ENCODE assay signal across 10 cellular contexts in genomic region chr4:17807446-17807845, GRCh38. TPM values are rescaled to one million over a fixed set of nuclear protein-coding genes. Genes with fewer than 3 reads are reported as not detected.
A peak's percentile ranks its signal among the peaks of the same experiment; 100 is the strongest.
DNase-seq lines count a peak whose midpoint lies in the region; ATAC-seq, FAIRE-seq and TF ChIP-seq lines count a peak whose summit lies in the region.
"Had no signal": no experiment of that assay in that cellular context is flagged by ENCODE, and none has a peak within 500 bp of the region (broad histone marks: within the 10 kb centered on the region; RNA-seq: fewer than 3 reads in every experiment).

No MANE protein-coding gene starts in this region.

- H3K27me3 ChIP-seq in Caco-2 (replicated peaks; ENCODE audit: control insufficient read depth, insufficient read depth, low read length), result no peaks in the 10 kb centered on the region
- no peaks in the 10 kb centered on the region for H3K27me3 ChIP-seq in NT2/D1 (ENCODE audit: insufficient read depth, insufficient read length)
- no peaks in the 10 kb centered on the region for H3K27me3 ChIP-seq in H1 (replicated peaks in 1 of 4; ENCODE audit: control insufficient read depth in 3 of 4, extremely low read depth in 1 of 4, insufficient read depth in 3 of 4, low read length in 3 of 4)
- no peaks in the 10 kb centered on the region for H3K27me3 ChIP-seq in ovary
- no peaks in the 10 kb centered on the region for H3K27me3 ChIP-seq in small intestine (ENCODE audit: control insufficient read depth in 2 of 2, insufficient read depth in 2 of 2, low read length in 2 of 2)

- peaks cover 24% of the 10 kb centered on the region for H3K4me1 Mint-ChIP-seq in Caco-2 (ENCODE audit: low read depth, unreplicated experiment)

- H2BK120ac ChIP-seq in H1 (replicated peaks; ENCODE audit: low read depth, low read length), result no peak overlapping the region

- ATAC-seq in HG03139 (IDR thresholded peaks at IDR 0.05; ENCODE audit: unreplicated experiment), result no peak

- CTCF ChIA-PET in Caco-2 (lab: Charles Lee), result no interaction called here
- CTCF ChIA-PET in H1 (lab: Charles Lee; ENCODE audit: partially characterized antibody), result interaction anchor here (1.2 to 3.7 kb wide), 5 partner anchors 9 to 185 kb away, joined by 3 to 23 read pairs (median 5); no protein-coding TSS in a partner anchor

- intact Hi-C loops in Caco-2 (cut with micrococcal nuclease; ENCODE audit: unreplicated experiment) (loop anchor here (5.0 kb wide), 1 partner anchor 210 kb away; no protein-coding TSS in a partner anchor), ovary (cut with DNase I) (loop anchor here in 1 of 4 donors (10.0 kb wide), 1 partner anchor 233 kb away; the partner anchor contains the start of gene LAP3)

- no peak overlapping the region for H3K4me3 ChIP-seq in Caco-2 (ENCODE audit: low read depth, low read length)
- H3K4me3 ChIP-seq in NT2/D1 (ENCODE audit: insufficient read length, low read depth), result peak overlapping the region; percentile 5
- peak overlapping the region in 1 of 4 experiments; percentile 97; a peak in 2 of 8 replicates for H3K4me3 ChIP-seq in H1 (ENCODE audit: extremely low read depth in 1 of 4, insufficient read depth in 2 of 4, low read depth in 3 of 4, low read length in 4 of 4)
- H3K4me3 ChIP-seq in ovary, result peak overlapping the region; percentile 0
- no peak overlapping the region for H3K4me3 ChIP-seq in small intestine (ENCODE audit: low read depth in 1 of 2, low read length in 2 of 2)

- TF ChIP-seq POLR2A in H1 (IDR thresholded peaks at IDR 0.05; ENCODE audit: control extremely low read depth in 1 of 2, low read depth in 2 of 2, low read length in 2 of 2), result no peak
- TF ChIP-seq POLR2A in ovary (IDR thresholded peaks at IDR 0.05), result no peak

- no peak for TF ChIP-seq CTCF in Caco-2 (IDR thresholded peaks at IDR 0.05; ENCODE audit: insufficient read depth in 1 of 2, low read depth in 1 of 2, low read length in 1 of 2, severe bottlenecking in 1 of 2, unreplicated experiment in 1 of 2)
- TF ChIP-seq CTCF in H1 (IDR thresholded peaks at IDR 0.05; ENCODE audit: control extremely low read depth in 1 of 3, insufficient read depth in 1 of 3, low read depth in 1 of 3, low read length in 3 of 3), result no peak
- no peak for TF ChIP-seq CTCF in ovary (IDR thresholded peaks at IDR 0.05)

- WGBS in H1 (ENCODE audit: extremely low coverage in 1 of 2, insufficient coverage in 1 of 2, insufficient read length in 1 of 2, insufficient replicate concordance in 2 of 2, low coverage in 1 of 2, low lambda C conversion rate in 2 of 2, missing lambda C conversion rate in 1 of 2), 2 experiments, result 88% methylated on average over 6 of the region's 6 CpGs; no CpG with 5 or more reads in 1 of the 2 experiments
- WGBS in ovary, 3 donors, result 6 to 14% (median 12%) methylated on average over 6 of the region's 6 CpGs
- 49 to 78% (median 71%) methylated on average over 6 of the region's 6 CpGs for WGBS in small intestine, 3 donors

- no peak overlapping the region for H3K23ac ChIP-seq in H1 (ENCODE audit: insufficient read length)

- H4K20me1 ChIP-seq in H1 (replicated peaks in 1 of 2; ENCODE audit: control insufficient read depth in 1 of 2, insufficient read depth in 2 of 2, low read length in 2 of 2), result peaks cover 15 to 21% of the 10 kb centered on the region in 2 experiments

- H3K9ac ChIP-seq in NT2/D1 (ENCODE audit: insufficient read length, low read depth), result peak overlapping the region; percentile 13
- H3K9ac ChIP-seq in H1 (replicated peaks in 1 of 4; ENCODE audit: extremely low read depth in 1 of 4, low read depth in 3 of 4, low read length in 3 of 4), result no peak overlapping the region; a peak in 1 of 7 replicates

- POLR2A ChIA-PET in Caco-2 (lab: Charles Lee), result no interaction called here
- POLR2A ChIA-PET in H1 (lab: Charles Lee; ENCODE audit: partially characterized antibody), result interaction anchor here (1.0 to 1.1 kb wide), 2 partner anchors 9 to 10 kb away, joined by 3 read pairs; no protein-coding TSS in a partner anchor

- H4K5ac ChIP-seq in H1 (ENCODE audit: insufficient read length, low read depth, low read length), result no peak overlapping the region

- no peak overlapping the region for H2BK12ac ChIP-seq in H1 (ENCODE audit: low read depth, low read length)

- H4K8ac ChIP-seq in H1 (ENCODE audit: extremely low read depth, insufficient read depth, low read length), result no peak overlapping the region

- H3K79me1 ChIP-seq in H1 (ENCODE audit: low read depth, low read length), result peaks cover 4% of the 10 kb centered on the region; the same call in 1 of the 2 replicates

- H3K27me3 Mint-ChIP-seq in Caco-2 (ENCODE audit: insufficient read depth, unreplicated experiment), result no peaks in the 10 kb centered on the region

- peaks cover 55% of the 10 kb centered on the region for H3K36me3 Mint-ChIP-seq in Caco-2 (ENCODE audit: insufficient read depth, unreplicated experiment)

- no peak overlapping the region for H3K14ac ChIP-seq in H1 (ENCODE audit: insufficient read length)

- no peak overlapping the region for H2AFZ ChIP-seq in H1 (ENCODE audit: low read length)

- no peak overlapping the region for H2BK15ac ChIP-seq in H1 (ENCODE audit: low read length)

- H3K36me3 ChIP-seq in Caco-2 (ENCODE audit: control insufficient read depth, insufficient read depth, low read length), result no peaks in the 10 kb centered on the region
- peaks cover 76% of the 10 kb centered on the region for H3K36me3 ChIP-seq in NT2/D1 (ENCODE audit: insufficient read depth, insufficient read length, low read length)
- H3K36me3 ChIP-seq in H1 (ENCODE audit: control insufficient read depth in 2 of 4, insufficient read depth in 4 of 4, low read length in 3 of 4), result peaks cover 15 to 32% (median 25%) of the 10 kb centered on the region in 4 experiments
- H3K36me3 ChIP-seq in ovary, result no peaks in the 10 kb centered on the region
- H3K36me3 ChIP-seq in small intestine (ENCODE audit: control insufficient read depth in 2 of 2, insufficient read depth in 2 of 2, low read length in 2 of 2), result peaks cover 3 to 17% of the 10 kb centered on the region in 2 donors

- DNase-seq in Caco-2 (no peak), NT2/D1 (ENCODE audit: low read depth, low spot score) (no peak), H1 (ENCODE audit: low read depth in 1 of 2, low spot score in 2 of 2) (no peak), ovary (no peak), small intestine (no peak), DMS79 treated with DMSO at 0.1 percent for 48 hours (lab: John Stamatoyannopoulos, UW) (no peak)
- no peak for DNase-seq in central memory CD4-positive, alpha-beta T cell
- DNase-seq: activated CD8-positive, alpha-beta memory T cell treated with anti-CD3 and anti-CD28 coated beads, Interleukin-2, amount 50 U/mL, for 48 hours; NCI-H524 treated with DMSO at 0.1 percent for 48 hours had no signal

- H3K4me3 Mint-ChIP-seq in Caco-2 (ENCODE audit: unreplicated experiment), result peak overlapping the region; percentile 9

- H3K27ac Mint-ChIP-seq in Caco-2 (ENCODE audit: unreplicated experiment), result no peak overlapping the region

- H4K91ac ChIP-seq in H1 (replicated peaks; ENCODE audit: insufficient read length, low read length), result no peak overlapping the region

- peak overlapping the region; percentile 15 to 37 for H3K4me2 ChIP-seq in H1 (ENCODE audit: insufficient read depth in 1 of 2, low read depth in 2 of 2, low read length in 2 of 2)

- no peak for TF ChIP-seq RAD21 in H1 (IDR thresholded peaks at IDR 0.05 in 1 of 2, conservative IDR thresholded peaks at IDR 0.05 in 1 of 2; ENCODE audit: low read depth in 2 of 2, low read length in 2 of 2)

- TF ChIP-seq EP300 in H1 (IDR thresholded peaks at IDR 0.05; ENCODE audit: borderline replicate concordance in 1 of 2, low read depth in 2 of 2, low read length in 2 of 2) (no peak), ovary (IDR thresholded peaks at IDR 0.05) (no peak)

- H3K56ac ChIP-seq in H1 (replicated peaks; ENCODE audit: insufficient read length, low read depth, low read length), result no peak overlapping the region

- H2AK5ac ChIP-seq in H1 (ENCODE audit: low read depth, low read length), result no peak overlapping the region

- no peak for FAIRE-seq in H1 (lab: Jason Lieb, UNC)
- FAIRE-seq in small intestine (lab: Jason Lieb, UNC), result no peak

- H3K27ac ChIP-seq in H1 (ENCODE audit: low read depth, low read length) (no peak overlapping the region), ovary (no peak overlapping the region), small intestine (ENCODE audit: low read depth in 1 of 2, low read length in 1 of 2) (no peak overlapping the region)

- H2BK5ac ChIP-seq in H1 (ENCODE audit: low read depth, low read length), result no peak overlapping the region

- peaks cover 10 to 92% of the 10 kb centered on the region in 2 experiments for H3K79me2 ChIP-seq in H1 (ENCODE audit: control insufficient read depth in 1 of 2, insufficient read depth in 2 of 2, low read length in 2 of 2)

- H2BK20ac ChIP-seq in H1 (ENCODE audit: low read length), result no peak overlapping the region

- H3K4me1 ChIP-seq in Caco-2 (no peaks in the 10 kb centered on the region), NT2/D1 (ENCODE audit: insufficient read depth, insufficient read length) (no peaks in the 10 kb centered on the region), H1 (replicated peaks in 1 of 4; ENCODE audit: control insufficient read depth in 3 of 4, insufficient read depth in 4 of 4, low read length in 3 of 4) (peaks cover 2 to 6% (median 4%) of the 10 kb centered on the region in 4 experiments; a peak in 5 of 7 replicates), ovary (ENCODE audit: insufficient read depth) (peaks cover 5% of the 10 kb centered on the region), small intestine (ENCODE audit: control insufficient read depth in 2 of 2, insufficient read depth in 1 of 2, low read depth in 1 of 2, low read length in 1 of 2) (peaks cover 0 to 7% of the 10 kb centered on the region in 2 donors)

- no TSS peak for BruUV-seq in Caco-2 (replicated peaks; lab: Mats Ljungman, UMichigan)

- H3K9me3 ChIP-seq in Caco-2 (no peaks in the 10 kb centered on the region), NT2/D1 (ENCODE audit: insufficient read depth, low read length) (no peaks in the 10 kb centered on the region), H1 (ENCODE audit: insufficient read depth in 2 of 2, low read depth in 1 of 2, low read length in 1 of 2) (no peaks in the 10 kb centered on the region), ovary (no peaks in the 10 kb centered on the region), small intestine (ENCODE audit: control insufficient read depth, low read depth) (no peaks in the 10 kb centered on the region)

- H3K18ac ChIP-seq in H1 (ENCODE audit: extremely low read depth, low read length), result no peak overlapping the region

- no peaks in the 10 kb centered on the region for H3K9me3 Mint-ChIP-seq in Caco-2 (ENCODE audit: unreplicated experiment)

- no peak overlapping the region for H3K4ac ChIP-seq in H1 (replicated peaks; ENCODE audit: insufficient read length, low read depth, low read length)

- H3K23me2 ChIP-seq in H1 (ENCODE audit: low read depth, low read length), result peaks cover 3% of the 10 kb centered on the region; the same call in 1 of the 2 replicates

RNA-seq across cellular contexts. Expression of gene DCAF16, which starts 3.1 kb away (rescaled TPM):
- total RNA-seq in Caco-2 (2022) (52.3 and 55.3 TPM in 2 replicates), ovary (10 to 100 TPM; 31.4 to 65.0 (median 56.9) TPM)
- 55.7 and 57.9 TPM in 2 replicates for total RNA-seq in H1 (2021; fragmentation: NEBNext Ultra II Directional; extraction: Animal tissue kit (Norgen Biotek cat#: 25700))
- polyA plus RNA-seq in H1 (2011; rRNA removed) (22.7 and 26.5 TPM in 2 replicates), ovary (10 to 100 TPM; 25.8 to 32.5 TPM), small intestine (10 to 100 TPM in 1 of 3 donors, 1 to 10 TPM in 2; 3.8 to 12.0 (median 4.9) TPM)
- polyA plus RNA-seq in H1 (2011; cell fraction: cytosol; rRNA removed), result 26.0 TPM
- polyA plus RNA-seq in H1 (2011; cell fraction: nucleus; rRNA removed), result 23.4 TPM
- 28.9 to 33.9 TPM (median 31.1 TPM) in 4 replicates for polyA plus RNA-seq in H1 (2012, experiment 1 of 2)
- polyA plus RNA-seq in H1 (2012, experiment 2 of 2), result 7.3 TPM
- 38.2 TPM for polyA plus RNA-seq in H1 (2013, experiment 1 of 2)
- polyA plus RNA-seq in H1 (2013, experiment 2 of 2), result 35.8 TPM
- 31.4 and 48.1 TPM in 2 replicates for polyA minus RNA-seq in H1 (2011; rRNA and poly(A)+ RNA removed)
- 30.5 TPM for polyA minus RNA-seq in H1 (2011; cell fraction: cytosol; rRNA and poly(A)+ RNA removed)
- polyA minus RNA-seq in H1 (2011; cell fraction: nucleus; rRNA and poly(A)+ RNA removed), result 35.2 TPM

RNA-seq across cellular contexts. Expression of gene NCAPG, which starts 3.3 kb away (rescaled TPM):
- total RNA-seq in Caco-2 (2022), result 48.9 and 54.0 TPM in 2 replicates
- total RNA-seq in H1 (2021; fragmentation: NEBNext Ultra II Directional; extraction: Animal tissue kit (Norgen Biotek cat#: 25700)), result 52.3 and 56.6 TPM in 2 replicates
- polyA plus RNA-seq in H1 (2011; rRNA removed), result 6.8 and 12.9 TPM in 2 replicates
- 17.9 TPM for polyA plus RNA-seq in H1 (2011; cell fraction: cytosol; rRNA removed)
- 7.8 TPM for polyA plus RNA-seq in H1 (2011; cell fraction: nucleus; rRNA removed)
- 20.0 to 38.8 TPM (median 23.6 TPM) in 4 replicates for polyA plus RNA-seq in H1 (2012, experiment 1 of 2)
- 1.9 TPM for polyA plus RNA-seq in H1 (2012, experiment 2 of 2)
- polyA plus RNA-seq in H1 (2013, experiment 1 of 2), result 30.6 TPM
- 29.1 TPM for polyA plus RNA-seq in H1 (2013, experiment 2 of 2)
- polyA minus RNA-seq in H1 (2011; rRNA and poly(A)+ RNA removed), result 21.3 and 25.7 TPM in 2 replicates
- 16.5 TPM for polyA minus RNA-seq in H1 (2011; cell fraction: cytosol; rRNA and poly(A)+ RNA removed)
- polyA minus RNA-seq in H1 (2011; cell fraction: nucleus; rRNA and poly(A)+ RNA removed), result 37.0 TPM
- 1 to 10 TPM in 1 of 7 donors, under 1 TPM in 4, not detected in 2; 0.25 to 1.9 (median 0.48) TPM for total RNA-seq in ovary
- 1 to 10 TPM in 1 of 2 donors, under 1 TPM in 1; 0.48 to 1.3 TPM for polyA plus RNA-seq in ovary
- 10 to 100 TPM in 1 of 3 donors, 1 to 10 TPM in 1, under 1 TPM in 1; 0.54 to 10.5 (median 2.5) TPM for polyA plus RNA-seq in small intestine

RNA-seq across cellular contexts. Expression of gene FAM184B, which starts 26.0 kb away (rescaled TPM):
- total RNA-seq in Caco-2 (2022), result not detected in 2 replicates
- total RNA-seq in H1 (2021; fragmentation: NEBNext Ultra II Directional; extraction: Animal tissue kit (Norgen Biotek cat#: 25700)), result 0.39 and 0.46 TPM in 2 replicates
- 0.05 TPM in 2 replicates for polyA plus RNA-seq in H1 (2011; rRNA removed)
- polyA plus RNA-seq in H1 (2011; cell fraction: cytosol; rRNA removed), result 0.08 TPM
- polyA plus RNA-seq in H1 (2011; cell fraction: nucleus; rRNA removed), result 0.07 TPM
- polyA plus RNA-seq in H1 (2012, experiment 1 of 2), result 0.19 to 0.20 TPM (median 0.19 TPM) in 3 of 4 replicates, not detected in the other
- polyA plus RNA-seq in H1 (2012, experiment 2 of 2), result 0.03 TPM
- 0.28 TPM for polyA plus RNA-seq in H1 (2013, experiment 1 of 2)
- 0.24 TPM for polyA plus RNA-seq in H1 (2013, experiment 2 of 2)
- polyA minus RNA-seq in H1 (2011; rRNA and poly(A)+ RNA removed), result 0.05 and 0.06 TPM in 2 replicates
- 0.15 TPM for polyA minus RNA-seq in H1 (2011; cell fraction: cytosol; rRNA and poly(A)+ RNA removed)
- polyA minus RNA-seq in H1 (2011; cell fraction: nucleus; rRNA and poly(A)+ RNA removed), result 0.10 TPM
- under 1 TPM in 2 of 7 donors, not detected in 5; 0.03 to 0.05 TPM for total RNA-seq in ovary
- polyA plus RNA-seq in ovary, result under 1 TPM; 0.03 to 0.17 TPM
- polyA plus RNA-seq in small intestine, result under 1 TPM in 1 of 3 donors, not detected in 2; 0.03 TPM

Comparison
In these comparisons a context has a peak if more than half of its experiments do, and no peak if none do; other contexts are left out.
1. H3K4me3 ChIP-seq: peak in NT2/D1 (single experiment) and ovary (single experiment); none in Caco-2 (single experiment) and small intestine (0 of 2).
2. RNA of gene NCAPG, which starts 3.3 kb away (total RNA-seq): 48.9 to 54.0 TPM in Caco-2 and 52.3 to 56.6 TPM in H1; 0.25 to 1.9 TPM in ovary; every median in the first group is over 10 times any median in the second.